In the genomic region with DNA sequence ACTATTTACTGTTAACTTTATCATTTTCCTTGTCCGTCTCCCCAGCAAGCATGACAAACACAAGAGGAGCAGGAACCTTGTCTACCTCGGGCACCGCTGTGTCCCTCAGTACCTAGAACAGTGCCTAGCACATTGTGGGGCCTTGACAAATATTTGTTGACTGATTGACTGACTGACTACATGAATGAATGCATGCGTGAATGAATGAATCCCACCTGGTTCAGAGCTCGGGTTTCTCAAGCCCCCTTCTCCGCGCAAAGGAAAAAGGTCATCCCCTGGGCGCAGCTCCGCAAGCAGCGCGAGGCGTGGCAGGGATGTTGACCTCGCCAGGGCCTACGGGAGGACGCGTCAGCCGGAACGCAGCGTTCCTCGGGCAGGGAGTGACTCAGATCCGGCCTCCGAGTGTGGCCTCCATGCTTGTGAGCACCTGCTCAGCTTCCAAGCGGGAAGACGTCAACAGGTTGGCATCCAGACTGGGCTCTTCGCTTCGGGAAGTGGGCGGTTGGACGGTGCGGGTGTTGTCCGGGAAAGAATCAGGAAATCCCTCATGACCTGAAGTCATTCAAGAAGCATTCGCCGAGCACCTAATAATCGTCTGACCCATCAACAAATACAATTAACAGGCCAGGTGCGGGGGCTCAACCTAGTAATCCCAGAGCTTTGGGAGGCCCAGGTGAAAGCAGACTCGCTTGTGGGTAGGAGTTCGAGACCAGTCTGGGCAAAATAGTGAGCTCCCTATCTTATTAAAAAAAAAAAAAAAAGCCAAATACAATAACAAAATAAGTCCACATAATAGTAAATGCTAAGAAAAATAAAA, we compare ENCODE assay signal across 7 cellular contexts. TPM values are rescaled to one million over a fixed set of nuclear protein-coding genes. Genes with fewer than 3 reads are reported as not detected.
A peak's percentile ranks its signal among the peaks of the same experiment; 100 is the strongest.
DNase-seq lines count a peak whose midpoint lies in the region; ATAC-seq lines count a peak whose summit lies in the region.

No MANE protein-coding gene starts in this region.

- peak overlapping the region; percentile 91 to 97 for H3K27ac ChIP-seq in esophagus (ENCODE audit: low read depth in 2 of 2, low read length in 1 of 2)

- peak in 1 of 3 donors; percentile 19 for DNase-seq in T-helper 17 cell
- no peak for DNase-seq in naive thymus-derived CD8-positive, alpha-beta T cell
- no peak for DNase-seq in anterior cingulate cortex (lab: John Stamatoyannopoulos, UW)
- DNase-seq in AG20443 (ENCODE audit: low spot score): no peak

- peak; percentile 43 for ATAC-seq in GM19023 (IDR thresholded peaks at IDR 0.05; ENCODE audit: unreplicated experiment)
- peak; percentile 37 for ATAC-seq in HG03045 (IDR thresholded peaks at IDR 0.05; ENCODE audit: unreplicated experiment)
- ATAC-seq in T-helper 17 cell: peak; percentile 51
- peak; percentile 35 to 54 for ATAC-seq in naive thymus-derived CD8-positive, alpha-beta T cell

- no peaks in the 10 kb centered on the region for H3K27me3 Mint-ChIP-seq in T-helper 17 cell
- peaks cover 0 to 8% (median 0%) of the 10 kb centered on the region in 5 donors for H3K27me3 Mint-ChIP-seq in naive thymus-derived CD8-positive, alpha-beta T cell

- peak overlapping the region; percentile 97 for H3K27ac Mint-ChIP-seq in T-helper 17 cell
- peak overlapping the region; percentile 88 to 100 (median 95) for H3K27ac Mint-ChIP-seq in naive thymus-derived CD8-positive, alpha-beta T cell

- peaks cover 3% of the 10 kb centered on the region for H3K36me3 Mint-ChIP-seq in T-helper 17 cell (ENCODE audit: low read depth)
- H3K36me3 Mint-ChIP-seq in naive thymus-derived CD8-positive, alpha-beta T cell: peaks cover 0 to 6% (median 4%) of the 10 kb centered on the region in 3 donors

- 15 to 22% methylated on average over 36 of the region's 36 CpGs for WGBS in esophagus, 2 donors

- H3K9me3 ChIP-seq in T-helper 17 cell (ENCODE audit: control insufficient read depth, low read length, poor library complexity, severe bottlenecking): no peaks in the 10 kb centered on the region
- no peaks in the 10 kb centered on the region for H3K9me3 ChIP-seq in esophagus (ENCODE audit: control insufficient read depth in 2 of 2, insufficient read depth in 1 of 2, low read depth in 1 of 2, low read length in 1 of 2)

- peak overlapping the region; percentile 87 for H3K4me3 Mint-ChIP-seq in T-helper 17 cell
- peak overlapping the region; percentile 89 to 99 (median 95) for H3K4me3 Mint-ChIP-seq in naive thymus-derived CD8-positive, alpha-beta T cell

- H3K9me3 Mint-ChIP-seq in naive thymus-derived CD8-positive, alpha-beta T cell: peaks cover 0 to 9% (median 0%) of the 10 kb centered on the region in 9 donors

- no peaks in the 10 kb centered on the region for H3K36me3 ChIP-seq in esophagus (ENCODE audit: control insufficient read depth in 2 of 2, insufficient read depth in 2 of 2, low read length in 1 of 2)

- POLR2A ChIA-PET in naive thymus-derived CD8-positive, alpha-beta T cell (lab: Charles Lee): interaction anchor here (0.7 to 4.8 kb wide), 5 partner anchors 11 to 1543 kb away, joined by 3 to 128 read pairs (median 5); partner anchors contain the start of gene UBC

- peak overlapping the region; percentile 30 to 37 for H3K4me3 ChIP-seq in esophagus (ENCODE audit: low read depth in 1 of 2, low read length in 2 of 2)

- no peaks in the 10 kb centered on the region for H3K27me3 ChIP-seq in esophagus (ENCODE audit: control insufficient read depth in 1 of 2, insufficient read depth in 2 of 2, low read length in 2 of 2)

- peaks cover 0 to 5% of the 10 kb centered on the region in 2 donors for H3K4me1 ChIP-seq in esophagus (ENCODE audit: control insufficient read depth in 2 of 2, insufficient read depth in 2 of 2, low read length in 1 of 2)

- peaks cover 22% of the 10 kb centered on the region for H3K4me1 Mint-ChIP-seq in T-helper 17 cell
- H3K4me1 Mint-ChIP-seq in naive thymus-derived CD8-positive, alpha-beta T cell: peaks cover 24 to 42% (median 33%) of the 10 kb centered on the region in 4 donors

RNA-seq across cellular contexts. Expression of gene UBC, which starts 13.9 kb away (rescaled TPM):
- total RNA-seq in T-helper 17 cell: 1,000 to 10,000 TPM; 1,335 to 1,398 TPM
- polyA plus RNA-seq in esophagus: 1,000 to 10,000 TPM; 1,354 to 1,419 TPM
- total RNA-seq in naive thymus-derived CD8-positive, alpha-beta T cell: 100 to 1,000 TPM; 773 to 788 TPM
- polyA plus RNA-seq in naive thymus-derived CD8-positive, alpha-beta T cell: 1,000 to 10,000 TPM; 1,080 to 1,331 (median 1,214) TPM
